In genomic region chr20:1810926-1811620, GRCh38 we compare ENCODE assay signal across 8 cellular contexts.
DNase-seq lines count a peak whose midpoint lies in the region; ATAC-seq, FAIRE-seq and TF ChIP-seq lines count a peak whose summit lies in the region.

No MANE protein-coding gene starts in this region.

- H3K4me3 Mint-ChIP-seq in IgD-negative memory B cell (peak overlapping the region in 2 of 4 donors; percentile 43 to 90), astrocyte (ENCODE audit: unreplicated experiment) (no peak overlapping the region), Caco-2 (ENCODE audit: unreplicated experiment) (no peak overlapping the region)
- no peak overlapping the region for H3K4me3 Mint-ChIP-seq in activated CD8-positive, alpha-beta memory T cell treated with anti-CD3 and anti-CD28 coated beads, Interleukin-2, amount 10 ng/mL, durations not matched to agents 7 days and 5 days

- H3K4me1 ChIP-seq in astrocyte (ENCODE audit: insufficient read depth, low read length) (peaks cover 60% of the 10 kb centered on the region), stomach smooth muscle (ENCODE audit: control insufficient read depth, insufficient read depth, low read length) (peaks cover 19% of the 10 kb centered on the region), Caco-2 (no peaks in the 10 kb centered on the region)

- H3K4me3 ChIP-seq in astrocyte (ENCODE audit: insufficient read depth, low read depth, low read length) = no peak overlapping the region
- no peak overlapping the region for H3K4me3 ChIP-seq in stomach smooth muscle (ENCODE audit: low read length in 2 of 2)
- no peak overlapping the region for H3K4me3 ChIP-seq in Caco-2 (ENCODE audit: low read depth, low read length)

- no peaks in the 10 kb centered on the region for H3K36me3 Mint-ChIP-seq in IgD-negative memory B cell
- H3K36me3 Mint-ChIP-seq in astrocyte (ENCODE audit: low read depth, unreplicated experiment) = peaks cover 2% of the 10 kb centered on the region
- no peaks in the 10 kb centered on the region for H3K36me3 Mint-ChIP-seq in activated CD8-positive, alpha-beta memory T cell treated with anti-CD3 and anti-CD28 coated beads, Interleukin-2, amount 10 ng/mL, durations not matched to agents 7 days and 5 days
- no peaks in the 10 kb centered on the region for H3K36me3 Mint-ChIP-seq in Caco-2 (ENCODE audit: insufficient read depth, unreplicated experiment)

- no peak overlapping the region for H2AFZ ChIP-seq in astrocyte (ENCODE audit: low read depth, low read length)

- no peaks in the 10 kb centered on the region for H3K9me3 ChIP-seq in astrocyte (ENCODE audit: insufficient read depth, low read depth, low read length)
- H3K9me3 ChIP-seq in stomach smooth muscle (ENCODE audit: control insufficient read depth in 2 of 2, low read length in 2 of 2) = no peaks in the 10 kb centered on the region
- H3K9me3 ChIP-seq in Caco-2 = no peaks in the 10 kb centered on the region

- H3K9ac ChIP-seq in astrocyte (ENCODE audit: low read length) = peak overlapping the region; percentile 80
- no peak overlapping the region for H3K9ac ChIP-seq in stomach smooth muscle (ENCODE audit: low read length in 2 of 2)

- H3K27me3 Mint-ChIP-seq in IgD-negative memory B cell (peaks cover 4% of the 10 kb centered on the region), astrocyte (ENCODE audit: low read depth, unreplicated experiment) (no peaks in the 10 kb centered on the region), Caco-2 (ENCODE audit: insufficient read depth, unreplicated experiment) (no peaks in the 10 kb centered on the region)
- peaks cover 47% of the 10 kb centered on the region for H3K27me3 Mint-ChIP-seq in activated CD8-positive, alpha-beta memory T cell treated with anti-CD3 and anti-CD28 coated beads, Interleukin-2, amount 10 ng/mL, durations not matched to agents 7 days and 5 days

- H3K4me2 ChIP-seq in astrocyte (ENCODE audit: low read length) = peak overlapping the region; percentile 45

- TF ChIP-seq CTCF in astrocyte (IDR thresholded peaks at IDR 0.05; ENCODE audit: insufficient read depth, low read depth, low read length) = no peak
- TF ChIP-seq CTCF in Caco-2 (IDR thresholded peaks at IDR 0.05; ENCODE audit: insufficient read depth in 1 of 2, low read depth in 1 of 2, low read length in 1 of 2, severe bottlenecking in 1 of 2, unreplicated experiment in 1 of 2) = no peak

- DNase-seq in astrocyte (ENCODE audit: low read depth) = peak; percentile 53
- peak; percentile 52 for DNase-seq in kidney tubule cell (ENCODE audit: low spot score)
- no peak for DNase-seq in activated CD8-positive, alpha-beta memory T cell treated with anti-CD3 and anti-CD28 coated beads, Interleukin-2, amount 10 ng/mL, durations not matched to agents 7 days and 5 days
- no peak for DNase-seq in activated CD8-positive, alpha-beta memory T cell treated with anti-CD3 and anti-CD28 coated beads for 24 hours
- no peak for DNase-seq in Caco-2
- no peak for DNase-seq in NCI-H1048 (lab: John Stamatoyannopoulos, UW)

- H3K27ac Mint-ChIP-seq in IgD-negative memory B cell (peak overlapping the region; percentile 4 to 94 (median 61)), astrocyte (ENCODE audit: unreplicated experiment) (peak overlapping the region; percentile 90), Caco-2 (ENCODE audit: unreplicated experiment) (no peak overlapping the region)
- no peak overlapping the region for H3K27ac Mint-ChIP-seq in activated CD8-positive, alpha-beta memory T cell treated with anti-CD3 and anti-CD28 coated beads, Interleukin-2, amount 10 ng/mL, durations not matched to agents 7 days and 5 days

- peak; percentile 49 for FAIRE-seq in astrocyte (lab: Jason Lieb, UNC)

- no peaks in the 10 kb centered on the region for H3K36me3 ChIP-seq in astrocyte (ENCODE audit: insufficient read depth, low read length)
- H3K36me3 ChIP-seq in stomach smooth muscle (ENCODE audit: control insufficient read depth in 2 of 2, insufficient read depth in 2 of 2, low read length in 2 of 2) = no peaks in the 10 kb centered on the region
- H3K36me3 ChIP-seq in Caco-2 (ENCODE audit: control insufficient read depth, insufficient read depth, low read length) = no peaks in the 10 kb centered on the region

- CTCF ChIA-PET in activated CD8-positive, alpha-beta memory T cell treated with anti-CD3 and anti-CD28 coated beads, Interleukin-2, amount 10 ng/mL, durations not matched to agents 7 days and 5 days (lab: Charles Lee) = no interaction called here
- CTCF ChIA-PET in Caco-2 (lab: Charles Lee) = interaction anchor here (0.6 kb wide), 2 partner anchors 10 to 723 kb away, joined by 3 to 4 read pairs; no protein-coding TSS in a partner anchor

- H3K9me3 Mint-ChIP-seq in IgD-negative memory B cell (peaks cover 0 to 3% (median 0%) of the 10 kb centered on the region in 3 donors), astrocyte (ENCODE audit: unreplicated experiment) (peaks cover under 1% of the 10 kb centered on the region), Caco-2 (ENCODE audit: unreplicated experiment) (no peaks in the 10 kb centered on the region)
- H3K9me3 Mint-ChIP-seq in activated CD8-positive, alpha-beta memory T cell treated with anti-CD3 and anti-CD28 coated beads, Interleukin-2, amount 10 ng/mL, durations not matched to agents 7 days and 5 days (ENCODE audit: low read depth) = no peaks in the 10 kb centered on the region

- intact Hi-C loops in Caco-2 (cut with micrococcal nuclease; ENCODE audit: unreplicated experiment) = no loop called here

- H3K27ac ChIP-seq in astrocyte (ENCODE audit: low read depth, low read length) (peak overlapping the region; percentile 95), stomach smooth muscle (ENCODE audit: low read length) (peak overlapping the region; percentile 46)

- H3K27me3 ChIP-seq in astrocyte (ENCODE audit: insufficient read depth, low read length) = no peaks in the 10 kb centered on the region
- H3K27me3 ChIP-seq in stomach smooth muscle (ENCODE audit: control insufficient read depth in 1 of 2, insufficient read depth in 2 of 2, low read length in 2 of 2) = no peaks in the 10 kb centered on the region
- H3K27me3 ChIP-seq in Caco-2 (replicated peaks; ENCODE audit: control insufficient read depth, insufficient read depth, low read length) = no peaks in the 10 kb centered on the region

- no peaks in the 10 kb centered on the region for H4K20me1 ChIP-seq in astrocyte (ENCODE audit: insufficient read depth, low read length)

- H3K4me1 Mint-ChIP-seq in IgD-negative memory B cell (peaks cover 17 to 23% (median 19%) of the 10 kb centered on the region in 3 donors), astrocyte (ENCODE audit: low read depth, unreplicated experiment) (peaks cover 61% of the 10 kb centered on the region), Caco-2 (ENCODE audit: low read depth, unreplicated experiment) (peaks cover 8% of the 10 kb centered on the region)
- no peaks in the 10 kb centered on the region for H3K4me1 Mint-ChIP-seq in activated CD8-positive, alpha-beta memory T cell treated with anti-CD3 and anti-CD28 coated beads, Interleukin-2, amount 10 ng/mL, durations not matched to agents 7 days and 5 days

- ATAC-seq in activated CD8-positive, alpha-beta memory T cell treated with anti-CD3 and anti-CD28 coated beads, Interleukin-2, amount 10 ng/mL, durations not matched to agents 7 days and 5 days = no peak

- POLR2A ChIA-PET in Caco-2 (lab: Charles Lee) = no interaction called here

- no peaks in the 10 kb centered on the region for H3K79me2 ChIP-seq in astrocyte (ENCODE audit: insufficient read depth, low read length)

- BruUV-seq in Caco-2 (replicated peaks; lab: Mats Ljungman, UMichigan) = no TSS peak

Comparison
In these comparisons a context has a peak if more than half of its experiments do, and no peak if none do; other contexts are left out.
1. H3K27ac Mint-ChIP-seq: peak in IgD-negative memory B cell (3 of 3) and astrocyte (single experiment); none in activated CD8-positive, alpha-beta memory T cell treated with anti-CD3 and anti-CD28 coated beads, Interleukin-2, amount 10 ng/mL, durations not matched to agents 7 days and 5 days (single experiment) and Caco-2 (single experiment).
2. DNase-seq: peak in astrocyte (single experiment) and kidney tubule cell (single experiment); none in activated CD8-positive, alpha-beta memory T cell treated with anti-CD3 and anti-CD28 coated beads, Interleukin-2, amount 10 ng/mL, durations not matched to agents 7 days and 5 days (single experiment), activated CD8-positive, alpha-beta memory T cell treated with anti-CD3 and anti-CD28 coated beads for 24 hours (single experiment), Caco-2 (0 of 2) and NCI-H1048 (single experiment).